1 cellular context compared by ENCODE assay signal in the genomic region with DNA sequence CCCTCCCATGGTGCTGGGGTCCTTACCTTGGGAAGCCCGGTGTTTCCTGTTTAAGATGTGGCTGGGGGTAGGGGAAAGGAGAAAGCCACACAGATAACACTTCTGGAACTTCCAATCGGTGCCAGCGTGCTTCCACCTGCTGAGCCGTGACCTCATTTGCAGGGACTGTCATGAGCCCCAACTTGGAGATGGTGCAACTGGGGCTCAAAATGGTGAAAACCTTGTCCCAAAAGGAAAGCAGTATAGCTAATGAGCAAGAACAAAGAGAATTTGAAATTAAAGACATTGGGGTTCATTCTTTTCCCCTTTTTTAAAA.
TF ChIP-seq lines count a peak whose summit lies in the region.

No MANE protein-coding gene starts in this region.

TF ChIP-seq in endothelial cell of umbilical vein, 7 proteins besides CTCF, POLR2A, EP300 and RAD21:
- no peak for TF ChIP-seq JUN (IDR thresholded peaks at IDR 0.05; ENCODE audit: borderline replicate concordance, insufficient read depth, insufficient read length, low read depth)
- TF ChIP-seq POLR2AphosphoS5 (IDR thresholded peaks at IDR 0.05; ENCODE audit: insufficient read depth, low read depth, low read length) = no peak
- TF ChIP-seq GATA2 (IDR thresholded peaks at IDR 0.05; ENCODE audit: insufficient read depth, insufficient read length, low read depth, low read length) = no peak
- TF ChIP-seq MAX (IDR thresholded peaks at IDR 0.05; ENCODE audit: insufficient read depth, insufficient read length) = no peak
- no peak for TF ChIP-seq MYC (IDR thresholded peaks at IDR 0.05; ENCODE audit: low read depth, low read length)
- TF ChIP-seq EZH2 (IDR thresholded peaks at IDR 0.05; ENCODE audit: borderline replicate concordance, low read depth, low read length, severe bottlenecking) = no peak
- no peak for TF ChIP-seq FOS (IDR thresholded peaks at IDR 0.05; ENCODE audit: borderline replicate concordance, insufficient read depth, low read length)
